8 cellular contexts compared by ENCODE assay signal in genomic region chr9:113580041-113580953, GRCh38.
DNase-seq lines count a peak whose midpoint lies in the region; ATAC-seq and TF ChIP-seq lines count a peak whose summit lies in the region.

No MANE protein-coding gene starts in this region.

- peak overlapping the region; percentile 90; the same call in 2 of the 3 replicates for H2BK15ac ChIP-seq in IMR-90 (ENCODE audit: low read depth, low read length)

- H3K4me3 Mint-ChIP-seq in dendritic cell treated with granulocyte-macrophage colony-stimulating factor and Interleukin-4, amounts not matched to agents 40 ng/mL and 50 ng/mL, for 4 days, result peak overlapping the region; percentile 75
- peak overlapping the region; percentile 71 to 95 (median 86) for H3K4me3 Mint-ChIP-seq in naive thymus-derived CD4-positive, alpha-beta T cell

- peaks cover 16 to 67% of the 10 kb centered on the region in 2 experiments for H3K79me1 ChIP-seq in IMR-90 (ENCODE audit: low read depth in 1 of 2, low read length in 2 of 2)

- POLR2A ChIA-PET in IMR-90 (lab: Charles Lee; ENCODE audit: unreplicated experiment), result no interaction called here
- POLR2A ChIA-PET in naive thymus-derived CD4-positive, alpha-beta T cell (lab: Charles Lee), result interaction anchor here (0.6 to 3.1 kb wide), 15 partner anchors 9 to 1917 kb away, joined by 3 to 21 read pairs (median 6); partner anchors contain the start of genes ALAD, C9orf43 and POLE3

- BruUV-seq in IMR-90 (replicated peaks; lab: Mats Ljungman, UMichigan), result no TSS peak

- peaks cover 7% of the 10 kb centered on the region; the same call in 1 of the 2 replicates for H4K20me1 ChIP-seq in IMR-90 (ENCODE audit: insufficient read depth, low read length)

- H3K14ac ChIP-seq in IMR-90 (replicated peaks; ENCODE audit: low read depth, low read length), result peak overlapping the region; percentile 91

- H3K27ac ChIP-seq in IMR-90 (ENCODE audit: insufficient read depth, low read length), result peak overlapping the region; percentile 5; the same call in 1 of the 2 replicates
- peak overlapping the region; percentile 77 for H3K27ac ChIP-seq in naive thymus-derived CD4-positive, alpha-beta T cell (ENCODE audit: low read depth, low read length)

- H3K56ac ChIP-seq in IMR-90 (ENCODE audit: extremely low read depth, insufficient read depth, low read length), result no peak overlapping the region

- H3K36me3 ChIP-seq in IMR-90 (ENCODE audit: control insufficient read depth, insufficient read depth, low read length), result peaks cover 14% of the 10 kb centered on the region; the same call in 1 of the 2 replicates
- peaks cover 0 to 23% (median 0%) of the 10 kb centered on the region in 3 experiments for H3K36me3 ChIP-seq in naive thymus-derived CD4-positive, alpha-beta T cell (ENCODE audit: control insufficient read depth in 2 of 3, insufficient read depth in 3 of 3, low read length in 3 of 3)

- no peaks in the 10 kb centered on the region for H3K27me3 ChIP-seq in IMR-90 (ENCODE audit: control insufficient read depth, insufficient read depth, low read length)
- no peaks in the 10 kb centered on the region for H3K27me3 ChIP-seq in naive thymus-derived CD4-positive, alpha-beta T cell (ENCODE audit: control insufficient read depth in 2 of 2, insufficient read depth in 2 of 2, low read length in 2 of 2)

- H3K9me1 ChIP-seq in IMR-90 (ENCODE audit: insufficient read depth, low read length), result peaks cover 39% of the 10 kb centered on the region

- peak overlapping the region; percentile 85 for H2BK5ac ChIP-seq in IMR-90 (ENCODE audit: low read depth, low read length, poor library complexity, severe bottlenecking)

- H4K5ac ChIP-seq in IMR-90 (ENCODE audit: low read depth, low read length), result peak overlapping the region; percentile 8; the same call in 1 of the 2 replicates

- no peak for TF ChIP-seq POLR2A in IMR-90 (IDR thresholded peaks at IDR 0.05; ENCODE audit: low read depth, low read length)

- 67% methylated on average over 1 of the region's 12 CpGs; no CpG with 5 or more reads in 1 of the 2 experiments for WGBS in IMR-90 (ENCODE audit: extremely low coverage in 2 of 2, insufficient read length in 1 of 2), 2 experiments

- no peak for ATAC-seq in IMR-90 (ENCODE audit: low read depth)
- peak; percentile 62 for ATAC-seq in naive thymus-derived CD4-positive, alpha-beta T cell
- ATAC-seq in stimulated activated naive CD8-positive, alpha-beta T cell treated with anti-CD3 and anti-CD28 coated beads, Interleukin-15, Interleukin-2, amounts not matched to agents 100 U/mL and 50 U/mL, for 24 hours, result peak; percentile 54
- ATAC-seq in GM18498 (IDR thresholded peaks at IDR 0.05; ENCODE audit: unreplicated experiment), result no peak
- ATAC-seq in GM21390 (IDR thresholded peaks at IDR 0.05; ENCODE audit: unreplicated experiment), result no peak

- peak overlapping the region; percentile 97 for H2BK120ac ChIP-seq in IMR-90 (ENCODE audit: low read depth, low read length)

- H3K23ac ChIP-seq in IMR-90 (ENCODE audit: low read depth, low read length), result peak overlapping the region; percentile 38; the same call in 1 of the 2 replicates

- H3K9me3 Mint-ChIP-seq in dendritic cell treated with granulocyte-macrophage colony-stimulating factor and Interleukin-4, amounts not matched to agents 40 ng/mL and 50 ng/mL, for 4 days, result no peaks in the 10 kb centered on the region
- no peaks in the 10 kb centered on the region for H3K9me3 Mint-ChIP-seq in naive thymus-derived CD4-positive, alpha-beta T cell

- H3K18ac ChIP-seq in IMR-90 (ENCODE audit: low read depth, low read length), result peak overlapping the region; percentile 22; the same call in 1 of the 2 replicates

- CTCF ChIA-PET in IMR-90 (lab: Yijun Ruan, JAX), result interaction anchor here (2.1 kb wide), 1 partner anchor 125 kb away, joined by 7 read pairs; no protein-coding TSS in a partner anchor
- CTCF ChIA-PET in naive thymus-derived CD4-positive, alpha-beta T cell (lab: Charles Lee), result interaction anchor here (0.6 to 2.7 kb wide), 12 partner anchors 9 to 179 kb away, joined by 3 to 16 read pairs (median 8); partner anchors contain the start of genes C9orf43 and POLE3

- no peak overlapping the region for H3K4me3 ChIP-seq in IMR-90 (ENCODE audit: insufficient read depth, low read depth, low read length)
- peak overlapping the region; percentile 37 for H3K4me3 ChIP-seq in naive thymus-derived CD4-positive, alpha-beta T cell (ENCODE audit: low read length)

- peak; percentile 35 for DNase-seq in IMR-90
- peak; percentile 65 to 73 for DNase-seq in activated CD4-positive, alpha-beta T cell treated with anti-CD3 and anti-CD28 coated beads for 4 hours
- DNase-seq in naive thymus-derived CD4-positive, alpha-beta T cell, result peak; percentile 21 to 64 (median 48)
- DNase-seq in stimulated activated naive CD8-positive, alpha-beta T cell treated with anti-CD3 and anti-CD28 coated beads, Interleukin-15, Interleukin-2, amounts not matched to agents 100 U/mL and 50 U/mL, for 24 hours, result peak; percentile 84
- no peak for DNase-seq in NCI-H69 (lab: John Stamatoyannopoulos, UW)

- H3K9me3 ChIP-seq in IMR-90 (ENCODE audit: control insufficient read depth, insufficient read depth, low read length), result no peaks in the 10 kb centered on the region
- no peaks in the 10 kb centered on the region for H3K9me3 ChIP-seq in naive thymus-derived CD4-positive, alpha-beta T cell (ENCODE audit: control insufficient read depth in 2 of 3, low read length in 3 of 3)

- peaks cover 40% of the 10 kb centered on the region for H3K4me1 ChIP-seq in IMR-90 (ENCODE audit: control insufficient read depth, insufficient read depth, low read length)
- peaks cover 49 to 50% of the 10 kb centered on the region in 2 donors for H3K4me1 ChIP-seq in naive thymus-derived CD4-positive, alpha-beta T cell (ENCODE audit: control insufficient read depth in 2 of 2, insufficient read depth in 2 of 2, low read length in 2 of 2)

- in situ Hi-C loops in IMR-90 (cut with MboI; ENCODE audit: low sequenced_read_pairs), result loop anchor here (5.0 kb wide), 1 partner anchor 128 kb away; no protein-coding TSS in a partner anchor

- H3K4me1 Mint-ChIP-seq in dendritic cell treated with granulocyte-macrophage colony-stimulating factor and Interleukin-4, amounts not matched to agents 40 ng/mL and 50 ng/mL, for 4 days (ENCODE audit: low read depth), result peaks cover 75% of the 10 kb centered on the region
- peaks cover 49 to 85% (median 77%) of the 10 kb centered on the region in 7 donors for H3K4me1 Mint-ChIP-seq in naive thymus-derived CD4-positive, alpha-beta T cell

- 0 out of 2 replicates have a peak overlapping the region, but pooled peaks have one; percentile 32 for H3K9ac ChIP-seq in IMR-90 (ENCODE audit: low read depth, low read length)

- peak overlapping the region; percentile 93 for H3K27ac Mint-ChIP-seq in dendritic cell treated with granulocyte-macrophage colony-stimulating factor and Interleukin-4, amounts not matched to agents 40 ng/mL and 50 ng/mL, for 4 days
- peak overlapping the region; percentile 92 to 98 (median 96) for H3K27ac Mint-ChIP-seq in naive thymus-derived CD4-positive, alpha-beta T cell

- peaks cover 29% of the 10 kb centered on the region for H3K36me3 Mint-ChIP-seq in dendritic cell treated with granulocyte-macrophage colony-stimulating factor and Interleukin-4, amounts not matched to agents 40 ng/mL and 50 ng/mL, for 4 days (ENCODE audit: low read depth)
- peaks cover 0 to 14% (median 0%) of the 10 kb centered on the region in 5 donors for H3K36me3 Mint-ChIP-seq in naive thymus-derived CD4-positive, alpha-beta T cell

- dilution Hi-C loops in IMR-90 (cut with HindIII; ENCODE audit: low sequenced_read_pairs, unreplicated experiment), result no loop called here

- H2AK9ac ChIP-seq in IMR-90 (replicated peaks; ENCODE audit: low read depth, low read length, poor library complexity), result peak overlapping the region; percentile 95

- TF ChIP-seq RAD21 in IMR-90 (IDR thresholded peaks at IDR 0.05; ENCODE audit: low read length), result no peak

- H3K4me2 ChIP-seq in IMR-90 (ENCODE audit: low read depth, low read length), result no peak overlapping the region

- H2BK20ac ChIP-seq in IMR-90 (ENCODE audit: low read depth, low read length), result peak overlapping the region; percentile 97

- intact Hi-C loops in IMR-90 (cut with micrococcal nuclease), result no loop called here
- intact Hi-C loops in dendritic cell treated with granulocyte-macrophage colony-stimulating factor and Interleukin-4, amounts not matched to agents 40 ng/mL and 50 ng/mL, for 4 days (cut with micrococcal nuclease), result loop anchor here (5.0 kb wide), 2 partner anchors 33 to 58 kb away; no protein-coding TSS in a partner anchor
- intact Hi-C loops in naive thymus-derived CD4-positive, alpha-beta T cell (cut with micrococcal nuclease), result loop anchor here (5.0 kb wide), 2 partner anchors 273 to 358 kb away; partner anchors contain the start of genes FKBP15 (in 2 of the 2) and SLC31A1 (in 2 of the 2)

- H4K91ac ChIP-seq in IMR-90 (ENCODE audit: insufficient read depth, low read depth, low read length), result peak overlapping the region; percentile 84

- H4K8ac ChIP-seq in IMR-90 (ENCODE audit: low read depth in 2 of 2, low read length in 2 of 2), result peak overlapping the region; percentile 24 to 82

- peak overlapping the region; percentile 37 for H2AFZ ChIP-seq in IMR-90 (replicated peaks; ENCODE audit: low read length, poor library complexity)

- H2AK5ac ChIP-seq in IMR-90 (ENCODE audit: low read depth, low read length), result peak overlapping the region; percentile 98

- no peak for TF ChIP-seq CTCF in IMR-90 (conservative IDR thresholded peaks at IDR 0.05; ENCODE audit: low read depth, low read length)

- no peaks in the 10 kb centered on the region for H3K27me3 Mint-ChIP-seq in dendritic cell treated with granulocyte-macrophage colony-stimulating factor and Interleukin-4, amounts not matched to agents 40 ng/mL and 50 ng/mL, for 4 days
- no peaks in the 10 kb centered on the region for H3K27me3 Mint-ChIP-seq in naive thymus-derived CD4-positive, alpha-beta T cell

- H3K4ac ChIP-seq in IMR-90 (ENCODE audit: low read depth, low read length), result peak overlapping the region; percentile 92

TF ChIP-seq in IMR-90, 13 proteins besides CTCF, POLR2A, EP300 and RAD21 (continues in another document):
- TF ChIP-seq SMC3 (IDR thresholded peaks at IDR 0.05; ENCODE audit: low read depth, low read length) (no peak), ELK1 (IDR thresholded peaks at IDR 0.05; ENCODE audit: borderline replicate concordance, low read depth, low read length) (no peak), CHD1 (IDR thresholded peaks at IDR 0.05; ENCODE audit: low read depth, low read length) (no peak), RFX5 (IDR thresholded peaks at IDR 0.05; ENCODE audit: low read depth, low read length) (no peak), NFE2L2 (IDR thresholded peaks at IDR 0.05; ENCODE audit: low read depth, low read length) (no peak), BHLHE40 (IDR thresholded peaks at IDR 0.05; ENCODE audit: low read depth, low read length) (no peak)

Comparison
In these comparisons a context has a peak if more than half of its experiments do, and no peak if none do; other contexts are left out.
1. ATAC-seq: peak in naive thymus-derived CD4-positive, alpha-beta T cell (single experiment) and stimulated activated naive CD8-positive, alpha-beta T cell treated with anti-CD3 and anti-CD28 coated beads, Interleukin-15, Interleukin-2, amounts not matched to agents 100 U/mL and 50 U/mL, for 24 hours (single experiment); none in IMR-90 (single experiment), GM18498 (single experiment) and GM21390 (single experiment).